ENCODE assay signal across 17 cellular contexts in genomic region chr1:159920202-159920601, GRCh38. TPM values are rescaled to one million over a fixed set of nuclear protein-coding genes. Genes with fewer than 3 reads are reported as not detected.
DNase-seq lines count a peak whose midpoint lies in the region; ATAC-seq and TF ChIP-seq lines count a peak whose summit lies in the region.
"Had no signal": no experiment of that assay in that cellular context is flagged by ENCODE, and none has a peak within 500 bp of the region (broad histone marks: within the 10 kb centered on the region; RNA-seq: fewer than 3 reads in every experiment).

No MANE protein-coding gene starts in this region.

- H3K27ac ChIP-seq in uterus, result peak overlapping the region in 1 of 2 donors; percentile 97

- no peak for ATAC-seq in central memory CD8-positive, alpha-beta T cell (replicated peaks; ENCODE audit: extremely low read depth, poor library complexity, severe bottlenecking)
- ATAC-seq in HG02938 (IDR thresholded peaks at IDR 0.05; ENCODE audit: unreplicated experiment), result no peak
- ATAC-seq in HG03571 (IDR thresholded peaks at IDR 0.05; ENCODE audit: unreplicated experiment), result no peak
- ATAC-seq: Right ventricle myocardium inferior had no signal

- H3K27me3 ChIP-seq in skeletal muscle satellite cell (ENCODE audit: control insufficient read depth, insufficient read depth, low read length) (no peaks in the 10 kb centered on the region), uterus (no peaks in the 10 kb centered on the region)

- no peak for TF ChIP-seq CTCF in uterus (IDR thresholded peaks at IDR 0.05)

- no peaks in the 10 kb centered on the region for H3K27me3 Mint-ChIP-seq in activated CD4-positive, alpha-beta memory T cell treated with anti-CD3 and anti-CD28 coated beads, Interleukin-2, amount 10 ng/mL, durations not matched to agents 7 days and 5 days
- H3K27me3 Mint-ChIP-seq in activated CD4-positive, alpha-beta memory T cell treated with anti-CD3 and anti-CD28 coated beads for 36 hours, result no peaks in the 10 kb centered on the region
- H3K27me3 Mint-ChIP-seq in IgD-negative memory B cell, result no peaks in the 10 kb centered on the region
- H3K27me3 Mint-ChIP-seq in central memory CD8-positive, alpha-beta T cell, result no peaks in the 10 kb centered on the region

- H3K4me3 ChIP-seq in skeletal muscle satellite cell (ENCODE audit: low read length), result no peak overlapping the region
- H3K4me3 ChIP-seq in uterus, result no peak overlapping the region

- no peaks in the 10 kb centered on the region for H3K9me3 Mint-ChIP-seq in activated CD4-positive, alpha-beta memory T cell treated with anti-CD3 and anti-CD28 coated beads, Interleukin-2, amount 10 ng/mL, durations not matched to agents 7 days and 5 days
- no peaks in the 10 kb centered on the region for H3K9me3 Mint-ChIP-seq in activated CD4-positive, alpha-beta memory T cell treated with anti-CD3 and anti-CD28 coated beads for 36 hours
- H3K9me3 Mint-ChIP-seq in IgD-negative memory B cell, result peaks cover 0 to under 1% (median 0%) of the 10 kb centered on the region in 3 donors
- no peaks in the 10 kb centered on the region for H3K9me3 Mint-ChIP-seq in central memory CD8-positive, alpha-beta T cell

- H3K9me3 ChIP-seq in skeletal muscle satellite cell (replicated peaks; ENCODE audit: low read length) (no peaks in the 10 kb centered on the region), uterus (no peaks in the 10 kb centered on the region)

- peak overlapping the region; percentile 95 for H3K4me2 ChIP-seq in skeletal muscle satellite cell (ENCODE audit: low read length)

- CTCF ChIA-PET in activated CD4-positive, alpha-beta memory T cell treated with anti-CD3 and anti-CD28 coated beads, Interleukin-2, amount 10 ng/mL, durations not matched to agents 7 days and 5 days (lab: Charles Lee), result no interaction called here
- CTCF ChIA-PET in activated CD4-positive, alpha-beta memory T cell treated with anti-CD3 and anti-CD28 coated beads for 36 hours (lab: Charles Lee), result interaction anchor here (0.6 to 2.3 kb wide), 2 partner anchors 28 to 88 kb away, joined by 4 to 15 read pairs; no protein-coding TSS in a partner anchor

- H3K36me3 ChIP-seq in skeletal muscle satellite cell (ENCODE audit: insufficient read depth, low read length) (peaks cover 47% of the 10 kb centered on the region), uterus (no peaks in the 10 kb centered on the region)

- H3K27ac Mint-ChIP-seq in activated CD4-positive, alpha-beta memory T cell treated with anti-CD3 and anti-CD28 coated beads, Interleukin-2, amount 10 ng/mL, durations not matched to agents 7 days and 5 days, result peak overlapping the region; percentile 13
- H3K27ac Mint-ChIP-seq in activated CD4-positive, alpha-beta memory T cell treated with anti-CD3 and anti-CD28 coated beads for 36 hours, result no peak overlapping the region
- H3K27ac Mint-ChIP-seq in IgD-negative memory B cell, result peak overlapping the region; percentile 97 to 100 (median 100)
- peak overlapping the region; percentile 100 for H3K27ac Mint-ChIP-seq in central memory CD8-positive, alpha-beta T cell (ENCODE audit: low read depth)

- TF ChIP-seq POLR2A in uterus (IDR thresholded peaks at IDR 0.05), result no peak

- peaks cover 80% of the 10 kb centered on the region for H3K36me3 Mint-ChIP-seq in activated CD4-positive, alpha-beta memory T cell treated with anti-CD3 and anti-CD28 coated beads, Interleukin-2, amount 10 ng/mL, durations not matched to agents 7 days and 5 days (ENCODE audit: low read depth)
- H3K36me3 Mint-ChIP-seq in activated CD4-positive, alpha-beta memory T cell treated with anti-CD3 and anti-CD28 coated beads for 36 hours, result peaks cover 65% of the 10 kb centered on the region
- peaks cover 11% of the 10 kb centered on the region for H3K36me3 Mint-ChIP-seq in IgD-negative memory B cell
- peaks cover 78% of the 10 kb centered on the region for H3K36me3 Mint-ChIP-seq in central memory CD8-positive, alpha-beta T cell (ENCODE audit: insufficient read depth)

- H3K4me1 ChIP-seq in skeletal muscle satellite cell (ENCODE audit: control insufficient read depth, insufficient read depth, low read length) (peaks cover 75% of the 10 kb centered on the region), uterus (peaks cover 0 to 9% of the 10 kb centered on the region in 2 donors)

- intact Hi-C loops in activated CD4-positive, alpha-beta memory T cell treated with anti-CD3 and anti-CD28 coated beads for 36 hours (cut with micrococcal nuclease), result loop anchor here (5.0 to 10.0 kb wide), 5 partner anchors 177 to 908 kb away; partner anchors contain the start of genes AIM2, DCAF8, IGSF8 and SLAMF1
- intact Hi-C loops in uterus (cut with DNase I; ENCODE audit: low total_unique reads), result no loop called here

- DNase-seq in activated CD4-positive, alpha-beta memory T cell treated with anti-CD3 and anti-CD28 coated beads, Interleukin-2, amount 10 ng/mL, durations not matched to agents 7 days and 5 days, result no peak
- DNase-seq in activated CD4-positive, alpha-beta memory T cell treated with anti-CD3 and anti-CD28 coated beads for 36 hours, result no peak
- DNase-seq in central memory CD8-positive, alpha-beta T cell (ENCODE audit: low spot score in 2 of 2), result no peak
- no peak for DNase-seq in uterus
- DNase-seq: activated gamma-delta T cell treated with Interleukin-2 at 50 U/mL for 16 hours; caudate nucleus; glutamatergic neuron; stimulated activated CD4-positive, alpha-beta T cell treated with anti-CD3 and anti-CD28 coated beads, Interleukin-2, amount 100 ng/mL, for 24 hours; T1000 had no signal

- H3K4me1 Mint-ChIP-seq in activated CD4-positive, alpha-beta memory T cell treated with anti-CD3 and anti-CD28 coated beads, Interleukin-2, amount 10 ng/mL, durations not matched to agents 7 days and 5 days, result peaks cover 59% of the 10 kb centered on the region
- peaks cover 47% of the 10 kb centered on the region for H3K4me1 Mint-ChIP-seq in activated CD4-positive, alpha-beta memory T cell treated with anti-CD3 and anti-CD28 coated beads for 36 hours (ENCODE audit: low read depth)
- peaks cover 30 to 31% (median 30%) of the 10 kb centered on the region in 3 donors for H3K4me1 Mint-ChIP-seq in IgD-negative memory B cell
- peaks cover 77% of the 10 kb centered on the region for H3K4me1 Mint-ChIP-seq in central memory CD8-positive, alpha-beta T cell

- POLR2A ChIA-PET in activated CD4-positive, alpha-beta memory T cell treated with anti-CD3 and anti-CD28 coated beads, Interleukin-2, amount 10 ng/mL, durations not matched to agents 7 days and 5 days (lab: Charles Lee), result interaction anchor here (6.2 kb wide), 1 partner anchor 29 kb away, joined by 64 read pairs; no protein-coding TSS in a partner anchor
- POLR2A ChIA-PET in activated CD4-positive, alpha-beta memory T cell treated with anti-CD3 and anti-CD28 coated beads for 36 hours (lab: Charles Lee), result no interaction called here

- no peak overlapping the region for H3K9ac ChIP-seq in skeletal muscle satellite cell (ENCODE audit: low read depth, low read length)

- no peak overlapping the region for H3K4me3 Mint-ChIP-seq in activated CD4-positive, alpha-beta memory T cell treated with anti-CD3 and anti-CD28 coated beads, Interleukin-2, amount 10 ng/mL, durations not matched to agents 7 days and 5 days
- H3K4me3 Mint-ChIP-seq in activated CD4-positive, alpha-beta memory T cell treated with anti-CD3 and anti-CD28 coated beads for 36 hours, result no peak overlapping the region
- peak overlapping the region in 2 of 4 donors; percentile 53 to 90 for H3K4me3 Mint-ChIP-seq in IgD-negative memory B cell
- H3K4me3 Mint-ChIP-seq in central memory CD8-positive, alpha-beta T cell, result no peak overlapping the region

RNA-seq across cellular contexts. Expression of gene TAGLN2, which starts 5.1 kb away (rescaled TPM):
- 100 to 1,000 TPM; 548 to 554 TPM for total RNA-seq in activated CD4-positive, alpha-beta memory T cell treated with anti-CD3 and anti-CD28 coated beads, Interleukin-2, amount 10 ng/mL, durations not matched to agents 7 days and 5 days
- 100 to 1,000 TPM; 597 to 607 TPM for total RNA-seq in activated CD4-positive, alpha-beta memory T cell treated with anti-CD3 and anti-CD28 coated beads for 36 hours
- 1,399 TPM for polyA plus RNA-seq in IgD-negative memory B cell
- total RNA-seq in skeletal muscle satellite cell (2012; rRNA removed), result 259 and 441 TPM in 2 replicates
- 100 to 1,000 TPM; 113 to 246 (median 197) TPM for total RNA-seq in uterus

RNA-seq across cellular contexts. Expression of gene CFAP45, which starts 20.2 kb away (rescaled TPM):
- total RNA-seq in activated CD4-positive, alpha-beta memory T cell treated with anti-CD3 and anti-CD28 coated beads, Interleukin-2, amount 10 ng/mL, durations not matched to agents 7 days and 5 days, result 1 to 10 TPM; 1.0 to 1.3 TPM
- total RNA-seq in activated CD4-positive, alpha-beta memory T cell treated with anti-CD3 and anti-CD28 coated beads for 36 hours, result 1 to 10 TPM; 2.1 to 2.2 TPM
- 1.2 TPM for polyA plus RNA-seq in IgD-negative memory B cell
- 0.22 and 0.51 TPM in 2 replicates for total RNA-seq in skeletal muscle satellite cell (2012; rRNA removed)
- 1 to 10 TPM in 2 of 4 donors, under 1 TPM in 1, not detected in 1; 0.97 to 3.6 (median 1.8) TPM for total RNA-seq in uterus
- total RNA-seq: myocyte had no signal

RNA-seq across cellular contexts. Expression of gene IGSF9, which starts 25.2 kb away (rescaled TPM):
- not detected for total RNA-seq in activated CD4-positive, alpha-beta memory T cell treated with anti-CD3 and anti-CD28 coated beads, Interleukin-2, amount 10 ng/mL, durations not matched to agents 7 days and 5 days
- under 1 TPM in 1 of 2 experiments, not detected in 1; 0.05 TPM for total RNA-seq in activated CD4-positive, alpha-beta memory T cell treated with anti-CD3 and anti-CD28 coated beads for 36 hours
- polyA plus RNA-seq in IgD-negative memory B cell, result 0.08 TPM
- total RNA-seq in skeletal muscle satellite cell (2012; rRNA removed), result not detected in 2 replicates
- 1 to 10 TPM in 2 of 4 donors, under 1 TPM in 1, not detected in 1; 0.29 to 6.2 (median 1.2) TPM for total RNA-seq in uterus
- total RNA-seq: renal cortical epithelial cell had no signal

RNA-seq across cellular contexts. Expression of gene SLAMF9, which starts 33.8 kb away (rescaled TPM):
- total RNA-seq in activated CD4-positive, alpha-beta memory T cell treated with anti-CD3 and anti-CD28 coated beads, Interleukin-2, amount 10 ng/mL, durations not matched to agents 7 days and 5 days, result not detected
- not detected for total RNA-seq in activated CD4-positive, alpha-beta memory T cell treated with anti-CD3 and anti-CD28 coated beads for 36 hours
- polyA plus RNA-seq in IgD-negative memory B cell, result not detected
- total RNA-seq in skeletal muscle satellite cell (2012; rRNA removed), result not detected in 2 replicates
- total RNA-seq in uterus, result not detected
- total RNA-seq: endothelial cell of umbilical vein, myocyte, renal cortical epithelial cell, Right ventricle myocardium inferior had no signal
- polyA plus RNA-seq: endothelial cell of umbilical vein had no signal

RNA-seq across cellular contexts. Expression of gene VSIG8, which starts 57.7 kb away (rescaled TPM):
- total RNA-seq in activated CD4-positive, alpha-beta memory T cell treated with anti-CD3 and anti-CD28 coated beads, Interleukin-2, amount 10 ng/mL, durations not matched to agents 7 days and 5 days, result not detected
- not detected for total RNA-seq in activated CD4-positive, alpha-beta memory T cell treated with anti-CD3 and anti-CD28 coated beads for 36 hours
- not detected for polyA plus RNA-seq in IgD-negative memory B cell
- total RNA-seq in skeletal muscle satellite cell (2012; rRNA removed), result not detected in 2 replicates
- total RNA-seq in uterus, result under 1 TPM in 1 of 4 donors, not detected in 3; 0.37 TPM
- total RNA-seq: endothelial cell of umbilical vein, myocyte, renal cortical epithelial cell, Right ventricle myocardium inferior had no signal
- polyA plus RNA-seq: endothelial cell of umbilical vein had no signal
